ENCODE assay signal across 9 cellular contexts in genomic region chr2:104873689-104874054, GRCh38. TPM values are rescaled to one million over a fixed set of nuclear protein-coding genes. Genes with fewer than 3 reads are reported as not detected.
DNase-seq lines count a peak whose midpoint lies in the region; ATAC-seq and TF ChIP-seq lines count a peak whose summit lies in the region.
"Had no signal": no experiment of that assay in that cellular context is flagged by ENCODE, and none has a peak within 500 bp of the region (broad histone marks: within the 10 kb centered on the region; RNA-seq: fewer than 3 reads in every experiment).

No MANE protein-coding gene starts in this region.

- H3K4me2 ChIP-seq in mesenchymal stem cell (ENCODE audit: low read length, poor library complexity, severe bottlenecking) = peak overlapping the region; percentile 93

- no peaks in the 10 kb centered on the region for H3K36me3 ChIP-seq in mesenchymal stem cell (ENCODE audit: control insufficient read depth in 1 of 2, insufficient read depth in 2 of 2, low read depth in 1 of 2, low read length in 2 of 2)

- no peak overlapping the region for H2BK15ac ChIP-seq in mesenchymal stem cell (ENCODE audit: low read depth, poor library complexity, severe bottlenecking)

- no peak overlapping the region for H3K18ac ChIP-seq in mesenchymal stem cell (ENCODE audit: low read depth in 1 of 2, low read length in 2 of 2)

- peak; percentile 22 for ATAC-seq in GM21528 (IDR thresholded peaks at IDR 0.05; ENCODE audit: low FRiP score, unreplicated experiment)

- no peak overlapping the region for H3K23ac ChIP-seq in mesenchymal stem cell (ENCODE audit: low read length in 2 of 2)

- TF ChIP-seq CTCF in 22Rv1 (IDR thresholded peaks at IDR 0.05) (peak; percentile 42), WI38 (IDR thresholded peaks at IDR 0.05; ENCODE audit: low read depth, low read length) (no peak)

- no peak overlapping the region for H2AFZ ChIP-seq in mesenchymal stem cell (ENCODE audit: low read depth, low read length)

- no peak overlapping the region for H2BK12ac ChIP-seq in mesenchymal stem cell (ENCODE audit: low read length in 2 of 2)

- 6% methylated on average over 17 of the region's 17 CpGs for WGBS in mesenchymal stem cell

- peaks cover 14% of the 10 kb centered on the region for H3K4me1 ChIP-seq in mesenchymal stem cell (ENCODE audit: control insufficient read depth, insufficient read depth, low read depth, low read length)

- no peak overlapping the region for H3K9ac ChIP-seq in mesenchymal stem cell (ENCODE audit: low read length)

- no peak overlapping the region for H3K14ac ChIP-seq in mesenchymal stem cell (ENCODE audit: low read length in 2 of 2)

- H3K79me1 ChIP-seq in mesenchymal stem cell (replicated peaks; ENCODE audit: low read length, poor library complexity, severe bottlenecking) = no peaks in the 10 kb centered on the region

- no peak overlapping the region for H4K91ac ChIP-seq in mesenchymal stem cell (ENCODE audit: low read length)

- no peak overlapping the region for H2BK120ac ChIP-seq in mesenchymal stem cell (ENCODE audit: low read depth, low read length)

- H3K9me3 ChIP-seq in mesenchymal stem cell (ENCODE audit: control insufficient read depth, low read length) = no peaks in the 10 kb centered on the region

- no peak overlapping the region for H2BK5ac ChIP-seq in mesenchymal stem cell (ENCODE audit: low read depth, low read length, poor library complexity, severe bottlenecking)

- no peak overlapping the region for H4K8ac ChIP-seq in mesenchymal stem cell (ENCODE audit: low read length)

- H3K4me3 ChIP-seq in WI38 (ENCODE audit: low read depth, low read length) = peak overlapping the region; percentile 37
- peak overlapping the region in 1 of 2 experiments; percentile 76 for H3K4me3 ChIP-seq in mesenchymal stem cell (ENCODE audit: insufficient read depth in 1 of 2, low read depth in 1 of 2, low read length in 2 of 2)

- no peak overlapping the region for H2AK5ac ChIP-seq in mesenchymal stem cell (ENCODE audit: low read length, severe bottlenecking)

- no peak overlapping the region for H3K4ac ChIP-seq in mesenchymal stem cell (ENCODE audit: low read depth in 1 of 2, low read length in 2 of 2)

- peaks cover 77 to 78% of the 10 kb centered on the region in 2 experiments for H3K27me3 ChIP-seq in mesenchymal stem cell (ENCODE audit: control insufficient read depth in 1 of 2, insufficient read depth in 1 of 2, low read length in 2 of 2)

- DNase-seq in mesenchymal stem cell (no peak), NCI-H1048 (lab: John Stamatoyannopoulos, UW) (no peak), pons (ENCODE audit: low spot score) (no peak), NCI-H2081 (lab: John Stamatoyannopoulos, UW) (no peak)
- DNase-seq in stimulated activated CD4-positive, alpha-beta T cell treated with anti-CD3 and anti-CD28 coated beads, Interleukin-4, amount 100 ng/mL, for 1 hour = no peak

- H3K27ac ChIP-seq in 22Rv1 (no peak overlapping the region), mesenchymal stem cell (ENCODE audit: low read length, poor library complexity, severe bottlenecking) (no peak overlapping the region)

RNA-seq across cellular contexts. Expression of gene POU3F3, which starts 19.8 kb away (rescaled TPM):
- not detected for polyA plus RNA-seq in mesenchymal stem cell (2013, experiment 1 of 2)
- polyA plus RNA-seq in mesenchymal stem cell (2013, experiment 2 of 2) = not detected
- polyA plus RNA-seq: lung had no signal
